In genomic region chr18:36672437-36673344, GRCh38 we compare ENCODE assay signal across 1 cellular context.
TF ChIP-seq lines count a peak whose summit lies in the region.

No MANE protein-coding gene starts in this region.

TF ChIP-seq in HEK293, 187 proteins besides CTCF, POLR2A, EP300 and RAD21 (continued from another document):
- TF ChIP-seq RBAK (tag by site-specific recombination; IDR thresholded peaks at IDR 0.05), result no peak
- TF ChIP-seq ZNF560 (tag by site-specific recombination; IDR thresholded peaks at IDR 0.05; ENCODE audit: borderline replicate concordance), result no peak
- TF ChIP-seq ZIC2 (tag by site-specific recombination; IDR thresholded peaks at IDR 0.05), result no peak
- no peak for TF ChIP-seq ZFP69B (tag by site-specific recombination; IDR thresholded peaks at IDR 0.05)
- no peak for TF ChIP-seq MYNN (tag by site-specific recombination; IDR thresholded peaks at IDR 0.05; ENCODE audit: borderline replicate concordance)
- peak; percentile 82 for TF ChIP-seq FEZF1 (tag by site-specific recombination; IDR thresholded peaks at IDR 0.05)
- TF ChIP-seq ZNF677 (tag by site-specific recombination; IDR thresholded peaks at IDR 0.05), result no peak
- peak; percentile 29; the same call in 1 of the 2 replicates for TF ChIP-seq ZEB2 (tag by site-specific recombination; IDR thresholded peaks at IDR 0.05)
- no peak for TF ChIP-seq ZNF214 (tag by site-specific recombination; IDR thresholded peaks at IDR 0.05; ENCODE audit: borderline replicate concordance)
- TF ChIP-seq ZNF830 (tag by site-specific recombination; IDR thresholded peaks at IDR 0.05; ENCODE audit: low read depth), result no peak
- no peak for TF ChIP-seq ZNF114 (tag by site-specific recombination; IDR thresholded peaks at IDR 0.05)
- TF ChIP-seq SP3 (tag by site-specific recombination; IDR thresholded peaks at IDR 0.05), result no peak
- TF ChIP-seq, protein P1, sequence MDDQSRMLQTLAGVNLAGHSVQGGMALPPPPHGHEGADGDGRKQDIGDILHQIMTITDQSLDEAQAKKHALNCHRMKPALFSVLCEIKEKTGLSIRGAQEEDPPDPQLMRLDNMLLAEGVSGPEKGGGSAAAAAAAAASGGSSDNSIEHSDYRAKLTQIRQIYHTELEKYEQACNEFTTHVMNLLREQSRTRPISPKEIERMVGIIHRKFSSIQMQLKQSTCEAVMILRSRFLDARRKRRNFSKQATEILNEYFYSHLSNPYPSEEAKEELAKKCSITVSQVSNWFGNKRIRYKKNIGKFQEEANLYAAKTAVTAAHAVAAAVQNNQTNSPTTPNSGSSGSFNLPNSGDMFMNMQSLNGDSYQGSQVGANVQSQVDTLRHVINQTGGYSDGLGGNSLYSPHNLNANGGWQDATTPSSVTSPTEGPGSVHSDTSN (CRISPR knock-in tag; IDR thresholded peaks at IDR 0.05), result no peak
- TF ChIP-seq ZNF658 (tag by site-specific recombination; IDR thresholded peaks at IDR 0.05), result no peak
- TF ChIP-seq ZBTB21 (tag by site-specific recombination; IDR thresholded peaks at IDR 0.05), result no peak
- TF ChIP-seq, protein P2, sequence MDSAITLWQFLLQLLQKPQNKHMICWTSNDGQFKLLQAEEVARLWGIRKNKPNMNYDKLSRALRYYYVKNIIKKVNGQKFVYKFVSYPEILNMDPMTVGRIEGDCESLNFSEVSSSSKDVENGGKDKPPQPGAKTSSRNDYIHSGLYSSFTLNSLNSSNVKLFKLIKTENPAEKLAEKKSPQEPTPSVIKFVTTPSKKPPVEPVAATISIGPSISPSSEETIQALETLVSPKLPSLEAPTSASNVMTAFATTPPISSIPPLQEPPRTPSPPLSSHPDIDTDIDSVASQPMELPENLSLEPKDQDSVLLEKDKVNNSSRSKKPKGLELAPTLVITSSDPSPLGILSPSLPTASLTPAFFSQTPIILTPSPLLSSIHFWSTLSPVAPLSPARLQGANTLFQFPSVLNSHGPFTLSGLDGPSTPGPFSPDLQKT (IDR thresholded peaks at IDR 0.05; ENCODE audit: borderline replicate concordance, low read depth, low read length), result no peak
- TF ChIP-seq ZFP3 (tag by site-specific recombination; IDR thresholded peaks at IDR 0.05; ENCODE audit: low read depth), result no peak
